10 cellular contexts compared by ENCODE assay signal in genomic region chr14:19878029-19878642, GRCh38. TPM values are rescaled to one million over a fixed set of nuclear protein-coding genes. Genes with fewer than 3 reads are reported as not detected.
DNase-seq lines count a peak whose midpoint lies in the region; ATAC-seq, FAIRE-seq and TF ChIP-seq lines count a peak whose summit lies in the region.
"Had no signal": no experiment of that assay in that cellular context is flagged by ENCODE, and none has a peak within 500 bp of the region (broad histone marks: within the 10 kb centered on the region; RNA-seq: fewer than 3 reads in every experiment).

No MANE protein-coding gene starts in this region.

- TF ChIP-seq POLR2A in HCT116 (IDR thresholded peaks at IDR 0.05; ENCODE audit: borderline replicate concordance, extremely low read depth, insufficient read depth, insufficient read length), result no peak

- FAIRE-seq in kidney (lab: Jason Lieb, UNC), result peak; percentile 93

- TF ChIP-seq RAD21 in HCT116 (IDR thresholded peaks at IDR 0.05; ENCODE audit: low read depth), result 0 out of 2 replicates have a peak, but pooled peaks have one; percentile 5

- no peak for ATAC-seq in HCT116
- ATAC-seq: T-helper 17 cell had no signal

- H3K27me3 Mint-ChIP-seq in CD14-positive monocyte (ENCODE audit: low read depth in 3 of 3), result peaks cover 0 to 5% (median 1%) of the 10 kb centered on the region in 3 donors
- H3K27me3 Mint-ChIP-seq: T-helper 17 cell had no signal

- no peaks in the 10 kb centered on the region for H4K20me1 ChIP-seq in HCT116 (ENCODE audit: insufficient read depth)
- H4K20me1 ChIP-seq in SU-DHL-6 (ENCODE audit: low read depth, low read length), result no peaks in the 10 kb centered on the region

- no peak overlapping the region for H3K27ac ChIP-seq in HCT116 (ENCODE audit: low read depth, low read length)
- no peak overlapping the region for H3K27ac ChIP-seq in SU-DHL-6 (ENCODE audit: low read depth, low read length)
- no peak overlapping the region for H3K27ac ChIP-seq in kidney (ENCODE audit: low read depth in 2 of 2, low read length in 2 of 2)

- no peak overlapping the region for H3K9ac ChIP-seq in HCT116 (ENCODE audit: low read length)
- H3K9ac ChIP-seq in SU-DHL-6 (ENCODE audit: low read length), result no peak overlapping the region
- no peak overlapping the region for H3K9ac ChIP-seq in kidney (ENCODE audit: low read length in 2 of 2)

- TF ChIP-seq CTCF in CD14-positive monocyte (IDR thresholded peaks at IDR 0.05) (peak; percentile 90), HCT116 (IDR thresholded peaks at IDR 0.05 in 2 of 3, conservative IDR thresholded peaks at IDR 0.05 in 1 of 3; ENCODE audit: borderline replicate concordance in 1 of 3, insufficient read depth in 1 of 3, low read depth in 2 of 3, low read length in 2 of 3) (peak in 2 of 3 experiments; percentile 51 to 78; a peak in 4 of 6 replicates), SU-DHL-6 (IDR thresholded peaks at IDR 0.05; ENCODE audit: insufficient read depth, low read length, poor library complexity, severe bottlenecking) (peak; percentile 77), kidney (IDR thresholded peaks at IDR 0.05; ENCODE audit: borderline replicate concordance, extremely low read depth, insufficient read depth) (peak; percentile 22)

- H3K4me1 ChIP-seq in HCT116 (ENCODE audit: control insufficient read depth in 1 of 2, insufficient read depth in 2 of 2, low read length in 2 of 2) (no peaks in the 10 kb centered on the region; a peak in 1 of 4 replicates), kidney (ENCODE audit: control insufficient read depth in 1 of 2, insufficient read depth in 1 of 2, low read depth in 1 of 2, low read length in 2 of 2) (no peaks in the 10 kb centered on the region)

- no peak overlapping the region for H3K4me2 ChIP-seq in HCT116 (ENCODE audit: low read length)
- H3K4me2 ChIP-seq in SU-DHL-6 (ENCODE audit: low read depth, low read length, poor library complexity, severe bottlenecking), result no peak overlapping the region

- no peak overlapping the region for H2AFZ ChIP-seq in HCT116 (ENCODE audit: low read depth, low read length, poor library complexity, severe bottlenecking)
- H2AFZ ChIP-seq in SU-DHL-6 (ENCODE audit: low read depth, low read length, severe bottlenecking), result no peak overlapping the region

- H3K4me3 ChIP-seq in HCT116 (replicated peaks in 1 of 2; ENCODE audit: low read depth in 1 of 2, low read length in 2 of 2) (no peak overlapping the region), SU-DHL-6 (ENCODE audit: insufficient read depth, low read length, poor library complexity, severe bottlenecking) (no peak overlapping the region), kidney (ENCODE audit: low read length in 2 of 2) (no peak overlapping the region)

- DNase-seq in CD14-positive monocyte (ENCODE audit: low spot score) (no peak), HCT116 (ENCODE audit: low read depth, low spot score) (peak; percentile 4), kidney (no peak), amniotic stem cell (lab: John Stamatoyannopoulos, UW) (no peak), iPS-NIHi7 (ENCODE audit: extremely low spot score) (no peak), epidermal melanocyte (ENCODE audit: insufficient read length, low spot score) (no peak), GOT3 (lab: John Stamatoyannopoulos, UW) (no peak)
- DNase-seq: T-helper 17 cell had no signal

- CTCF ChIA-PET in HCT116 (lab: Charles Lee), result interaction anchor here (1.0 kb wide), 1 partner anchor 349 kb away, joined by 3 read pairs; no protein-coding TSS in a partner anchor

- H3K36me3 ChIP-seq in HCT116 (ENCODE audit: control insufficient read depth in 1 of 2, insufficient read depth in 2 of 2, low read length in 2 of 2), result no peaks in the 10 kb centered on the region
- H3K36me3 ChIP-seq in SU-DHL-6 (ENCODE audit: low read length), result no peaks in the 10 kb centered on the region
- no peaks in the 10 kb centered on the region for H3K36me3 ChIP-seq in kidney (ENCODE audit: control insufficient read depth in 1 of 2, insufficient read depth in 2 of 2, low read length in 2 of 2)

- H3K27me3 ChIP-seq in HCT116 (ENCODE audit: insufficient read depth, low read length) (no peaks in the 10 kb centered on the region), SU-DHL-6 (ENCODE audit: low read length) (no peaks in the 10 kb centered on the region)

- no peaks in the 10 kb centered on the region for H3K36me3 Mint-ChIP-seq in CD14-positive monocyte

- no TSS peak for BruUV-seq in HCT116 (replicated peaks; lab: Mats Ljungman, UMichigan)

- H3K4me1 Mint-ChIP-seq in CD14-positive monocyte, result no peaks in the 10 kb centered on the region

- no peaks in the 10 kb centered on the region for H3K9me3 Mint-ChIP-seq in CD14-positive monocyte

- POLR2A ChIA-PET in HCT116 (lab: Charles Lee), result no interaction called here

- no peaks in the 10 kb centered on the region for H3K79me2 ChIP-seq in HCT116 (ENCODE audit: insufficient read depth, low read length)
- H3K79me2 ChIP-seq in SU-DHL-6 (ENCODE audit: insufficient read depth, low read length), result no peaks in the 10 kb centered on the region

- H3K9me3 ChIP-seq in HCT116 (ENCODE audit: control insufficient read depth in 1 of 2, insufficient read depth in 1 of 2, low read depth in 1 of 2, low read length in 2 of 2), result peaks cover 11 to 33% of the 10 kb centered on the region in 2 experiments; a peak in 3 of 4 replicates
- no peaks in the 10 kb centered on the region for H3K9me3 ChIP-seq in SU-DHL-6 (ENCODE audit: insufficient read depth, low read length)
- no peaks in the 10 kb centered on the region for H3K9me3 ChIP-seq in kidney (ENCODE audit: control insufficient read depth in 1 of 2, low read length in 2 of 2)

- intact Hi-C loops in CD14-positive monocyte (cut with micrococcal nuclease), result no loop called here
- intact Hi-C loops in HCT116 (cut with micrococcal nuclease), result no loop called here
- intact Hi-C loops in kidney (cut with DNase I), result no loop called here

- H3K9me2 ChIP-seq in HCT116 (ENCODE audit: insufficient read depth) (no peaks in the 10 kb centered on the region), SU-DHL-6 (replicated peaks; ENCODE audit: insufficient read depth, low read length) (no peaks in the 10 kb centered on the region)

- no peak overlapping the region for H3K4me3 Mint-ChIP-seq in CD14-positive monocyte
- H3K4me3 Mint-ChIP-seq: T-helper 17 cell had no signal

- no peak overlapping the region for H3K27ac Mint-ChIP-seq in CD14-positive monocyte
- H3K27ac Mint-ChIP-seq: T-helper 17 cell had no signal

- RAD21 ChIA-PET in HCT116 (lab: Charles Lee; ENCODE audit: low non-redundant PET in 1 of 2, low total read pairs in 2 of 2, uncharacterized antibody in 2 of 2, unreplicated experiment in 2 of 2), result no interaction called here

- no peaks in the 10 kb centered on the region for H3F3A ChIP-seq in SU-DHL-6 (ENCODE audit: insufficient read depth)

TF ChIP-seq in HCT116, 20 proteins besides CTCF, POLR2A, EP300 and RAD21 (continues in another document):
- TF ChIP-seq YY1 (IDR thresholded peaks at IDR 0.05; ENCODE audit: extremely low read depth, insufficient replicate concordance, low read depth, low read length) (no peak), CEBPB (IDR thresholded peaks at IDR 0.05; ENCODE audit: low read depth) (no peak), POLR2AphosphoS5 (IDR thresholded peaks at IDR 0.05; ENCODE audit: low read depth, low read length) (no peak), ATF3 (IDR thresholded peaks at IDR 0.05) (no peak), SRF (IDR thresholded peaks at IDR 0.05; ENCODE audit: low read depth) (no peak), CBX3 (IDR thresholded peaks at IDR 0.05; ENCODE audit: low read depth) (no peak)
- TF ChIP-seq, protein P1, sequence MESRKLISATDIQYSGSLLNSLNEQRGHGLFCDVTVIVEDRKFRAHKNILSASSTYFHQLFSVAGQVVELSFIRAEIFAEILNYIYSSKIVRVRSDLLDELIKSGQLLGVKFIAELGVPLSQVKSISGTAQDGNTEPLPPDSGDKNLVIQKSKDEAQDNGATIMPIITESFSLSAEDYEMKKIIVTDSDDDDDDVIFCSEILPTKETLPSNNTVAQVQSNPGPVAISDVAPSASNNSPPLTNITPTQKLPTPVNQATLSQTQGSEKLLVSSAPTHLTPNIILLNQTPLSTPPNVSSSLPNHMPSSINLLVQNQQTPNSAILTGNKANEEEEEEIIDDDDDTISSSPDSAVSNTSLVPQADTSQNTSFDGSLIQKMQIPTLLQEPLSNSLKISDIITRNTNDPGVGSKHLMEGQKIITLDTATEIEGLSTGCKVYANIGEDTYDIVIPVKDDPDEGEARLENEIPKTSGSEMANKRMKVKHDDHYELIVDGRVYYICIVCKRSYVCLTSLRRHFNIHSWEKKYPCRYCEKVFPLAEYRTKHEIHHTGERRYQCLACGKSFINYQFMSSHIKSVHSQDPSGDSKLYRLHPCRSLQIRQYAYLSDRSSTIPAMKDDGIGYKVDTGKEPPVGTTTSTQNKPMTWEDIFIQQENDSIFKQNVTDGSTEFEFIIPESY (IDR thresholded peaks at IDR 0.05; ENCODE audit: extremely low read depth, insufficient replicate concordance, low read length), result no peak

RNA-seq across cellular contexts. Expression of gene OR4K2, which starts 3.2 kb away (rescaled TPM):
- polyA plus RNA-seq in CD14-positive monocyte, result not detected
- not detected for total RNA-seq in HCT116 (2021; ENCODE audit: unreplicated experiment)
- polyA plus RNA-seq in HCT116 (2012), result not detected in 2 replicates
- total RNA-seq in kidney, result not detected
- polyA plus RNA-seq in kidney (ENCODE audit: insufficient read depth, low read depth, low replicate concordance), result not detected
- total RNA-seq: glomerular endothelial cell, T-helper 17 cell had no signal

RNA-seq across cellular contexts. Expression of gene OR4K5, which starts 42.3 kb away (rescaled TPM):
- polyA plus RNA-seq in CD14-positive monocyte, result not detected
- total RNA-seq in HCT116 (2021; ENCODE audit: unreplicated experiment), result not detected
- polyA plus RNA-seq in HCT116 (2012), result not detected in 2 replicates
- total RNA-seq in kidney, result not detected
- polyA plus RNA-seq in kidney (ENCODE audit: insufficient read depth, low read depth, low replicate concordance), result not detected
- total RNA-seq: glomerular endothelial cell, T-helper 17 cell had no signal

RNA-seq across cellular contexts. Expression of gene OR4K1, which starts 52.6 kb away (rescaled TPM):
- polyA plus RNA-seq in CD14-positive monocyte, result not detected
- not detected for total RNA-seq in HCT116 (2021; ENCODE audit: unreplicated experiment)
- polyA plus RNA-seq in HCT116 (2012), result not detected in 2 replicates
- not detected for total RNA-seq in kidney
- not detected for polyA plus RNA-seq in kidney (ENCODE audit: insufficient read depth, low read depth, low replicate concordance)
- total RNA-seq: glomerular endothelial cell, T-helper 17 cell had no signal

Comparison
In these comparisons a context has a peak if more than half of its experiments do, and no peak if none do; other contexts are left out.
1. CTCF ChIP-seq: peak in every context shown above with its lines; median percentile 90 in CD14-positive monocyte; 77 in SU-DHL-6; 64 in HCT116; 22 in kidney.